In the genomic region with DNA sequence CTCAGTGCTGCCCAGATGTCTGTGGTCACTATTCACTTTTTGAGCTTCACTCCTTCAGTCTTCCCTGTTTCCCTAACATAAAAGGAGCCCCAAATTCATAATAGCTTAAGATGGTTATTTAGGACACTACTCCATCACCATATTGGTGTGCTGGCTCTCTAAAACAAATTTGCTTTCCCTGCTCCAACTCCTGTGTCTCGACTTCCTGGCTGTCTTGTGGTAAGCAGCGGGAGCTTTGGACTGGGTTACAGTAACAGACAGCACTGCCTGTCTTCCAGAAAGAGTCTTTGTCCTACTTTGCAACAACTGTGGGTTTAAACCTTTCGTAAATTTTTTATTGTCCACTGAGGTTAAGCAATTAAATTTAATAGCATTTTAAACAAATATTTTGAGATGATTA, we compare ENCODE assay signal across 18 cellular contexts.
"Had no signal": no experiment of that assay in that cellular context is flagged by ENCODE, and none has a peak within 500 bp of the region (broad histone marks: within the 10 kb centered on the region; RNA-seq: fewer than 3 reads in every experiment).

No MANE protein-coding gene starts in this region.

- H3K4me1 ChIP-seq: ascending aorta, pancreas had no signal

- H3K4me1 Mint-ChIP-seq: activated CD4-positive, alpha-beta memory T cell treated with anti-CD3 and anti-CD28 coated beads, Interleukin-2, amount 10 ng/mL, durations not matched to agents 7 days and 5 days; activated CD4-positive, alpha-beta T cell treated with anti-CD3 and anti-CD28 coated beads for 36 hours; activated naive CD8-positive, alpha-beta T cell treated with anti-CD3 and anti-CD28 coated beads, Interleukin-2, amount 50 U/mL, for 24 hours; neural crest cell; stimulated activated naive CD8-positive, alpha-beta T cell treated with anti-CD3 and anti-CD28 coated beads, Interleukin-15, amount 100 ng/mL, for 72 hours had no signal

- DNase-seq: activated CD4-positive, alpha-beta memory T cell treated with anti-CD3 and anti-CD28 coated beads, Interleukin-2, amount 10 ng/mL, durations not matched to agents 7 days and 5 days; activated CD4-positive, alpha-beta T cell treated with anti-CD3 and anti-CD28 coated beads for 36 hours; activated naive CD4-positive, alpha-beta T cell treated with Interleukin-2 at 50 U/mL for 16 hours; activated naive CD8-positive, alpha-beta T cell treated with anti-CD3 and anti-CD28 coated beads, Interleukin-2, amount 50 U/mL, for 24 hours; cortex of kidney; effector memory CD4-positive, alpha-beta T cell; hippocampal formation; kidney glomerular epithelial cell; pancreas; stimulated activated CD4-positive, alpha-beta T cell treated with anti-CD3 and anti-CD28 coated beads, Interleukin-4, amount 100 ng/mL, for 4 hours; stimulated activated naive CD8-positive, alpha-beta T cell treated with anti-CD3 and anti-CD28 coated beads, Interleukin-15, amount 100 ng/mL, for 72 hours; T-helper 9 cell had no signal

- H3K27me3 Mint-ChIP-seq: activated CD4-positive, alpha-beta memory T cell treated with anti-CD3 and anti-CD28 coated beads, Interleukin-2, amount 10 ng/mL, durations not matched to agents 7 days and 5 days; activated CD4-positive, alpha-beta T cell treated with anti-CD3 and anti-CD28 coated beads for 36 hours; activated naive CD8-positive, alpha-beta T cell treated with anti-CD3 and anti-CD28 coated beads, Interleukin-2, amount 50 U/mL, for 24 hours; stimulated activated naive CD8-positive, alpha-beta T cell treated with anti-CD3 and anti-CD28 coated beads, Interleukin-15, amount 100 ng/mL, for 72 hours had no signal

- H3K4me3 Mint-ChIP-seq: activated CD4-positive, alpha-beta memory T cell treated with anti-CD3 and anti-CD28 coated beads, Interleukin-2, amount 10 ng/mL, durations not matched to agents 7 days and 5 days; activated CD4-positive, alpha-beta T cell treated with anti-CD3 and anti-CD28 coated beads for 36 hours; activated naive CD8-positive, alpha-beta T cell treated with anti-CD3 and anti-CD28 coated beads, Interleukin-2, amount 50 U/mL, for 24 hours; activated T-helper 1 cell treated with anti-CD3 and anti-CD28 coated beads, Interleukin-12 subunit alpha, Interleukin-12 subunit beta, Interleukin-2, Interleukin-4 antibody, amounts not matched to agents 30 ng/mL and 10 ng/mL and 1 ng/mL, durations not matched to agents 14 hours and 24 hours and 36 hours; neural crest cell; stimulated activated naive CD8-positive, alpha-beta T cell treated with anti-CD3 and anti-CD28 coated beads, Interleukin-15, amount 100 ng/mL, for 72 hours had no signal

- H3K27ac ChIP-seq: ascending aorta, epithelial cell of prostate, pancreas, skin epidermis, thoracic aorta had no signal

- H3K4me3 ChIP-seq: ascending aorta, pancreas, skin epidermis, thoracic aorta had no signal

- H3K36me3 ChIP-seq: ascending aorta, pancreas, thoracic aorta had no signal

- H3K27ac Mint-ChIP-seq: activated CD4-positive, alpha-beta memory T cell treated with anti-CD3 and anti-CD28 coated beads, Interleukin-2, amount 10 ng/mL, durations not matched to agents 7 days and 5 days; activated CD4-positive, alpha-beta T cell treated with anti-CD3 and anti-CD28 coated beads for 36 hours; activated naive CD8-positive, alpha-beta T cell treated with anti-CD3 and anti-CD28 coated beads, Interleukin-2, amount 50 U/mL, for 24 hours; activated T-helper 1 cell treated with anti-CD3 and anti-CD28 coated beads, Interleukin-12 subunit alpha, Interleukin-12 subunit beta, Interleukin-2, Interleukin-4 antibody, amounts not matched to agents 30 ng/mL and 10 ng/mL and 1 ng/mL, durations not matched to agents 14 hours and 24 hours and 36 hours; stimulated activated naive CD8-positive, alpha-beta T cell treated with anti-CD3 and anti-CD28 coated beads, Interleukin-15, amount 100 ng/mL, for 72 hours had no signal

- H3K27me3 ChIP-seq: ascending aorta, pancreas had no signal

- H3K9me3 ChIP-seq: ascending aorta, pancreas, thoracic aorta had no signal

- ATAC-seq: activated CD4-positive, alpha-beta T cell treated with anti-CD3 and anti-CD28 coated beads for 36 hours; activated naive CD8-positive, alpha-beta T cell treated with anti-CD3 and anti-CD28 coated beads, Interleukin-2, amount 50 U/mL, for 24 hours; pancreas; stimulated activated naive CD8-positive, alpha-beta T cell treated with anti-CD3 and anti-CD28 coated beads, Interleukin-15, amount 100 ng/mL, for 72 hours had no signal

- FAIRE-seq: pancreas had no signal
